In the genomic region with DNA sequence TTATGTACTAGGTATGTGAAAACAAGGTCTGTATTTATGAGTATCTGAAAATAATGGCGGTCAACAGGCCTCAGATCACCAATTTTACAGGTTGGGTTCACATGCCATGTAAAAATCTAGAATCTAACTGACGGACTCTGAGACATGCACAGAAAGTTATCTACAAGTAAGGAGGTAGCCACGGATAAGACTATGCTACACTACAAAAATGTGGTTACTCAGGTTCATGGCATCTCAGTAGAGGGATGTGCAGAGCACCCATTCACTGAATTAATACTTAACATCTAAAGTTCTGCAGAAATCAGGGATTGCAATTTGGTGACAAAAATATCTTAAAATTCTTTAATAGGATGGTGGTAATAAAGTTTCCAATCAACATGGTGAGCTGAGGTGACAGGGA, we compare ENCODE assay signal across 26 cellular contexts.
DNase-seq lines count a peak whose midpoint lies in the region; ATAC-seq and TF ChIP-seq lines count a peak whose summit lies in the region.
"Had no signal": no experiment of that assay in that cellular context is flagged by ENCODE, and none has a peak within 500 bp of the region (broad histone marks: within the 10 kb centered on the region; RNA-seq: fewer than 3 reads in every experiment).

No MANE protein-coding gene starts in this region.

- RAD21 ChIA-PET in HCT116 (lab: Charles Lee; ENCODE audit: low non-redundant PET in 1 of 2, low total read pairs in 2 of 2, uncharacterized antibody in 2 of 2, unreplicated experiment in 2 of 2): no interaction called here

- H3K27me3 ChIP-seq in HCT116 (ENCODE audit: insufficient read depth, low read length): no peaks in the 10 kb centered on the region
- no peaks in the 10 kb centered on the region for H3K27me3 ChIP-seq in adipocyte (replicated peaks; ENCODE audit: control insufficient read depth, insufficient read depth, low read length)
- no peaks in the 10 kb centered on the region for H3K27me3 ChIP-seq in skeletal muscle satellite cell (ENCODE audit: control insufficient read depth, insufficient read depth, low read length)
- H3K27me3 ChIP-seq in naive thymus-derived CD4-positive, alpha-beta T cell (ENCODE audit: control insufficient read depth in 2 of 2, insufficient read depth in 2 of 2, low read length in 2 of 2): no peaks in the 10 kb centered on the region
- H3K27me3 ChIP-seq: SJSA1 had no signal

- DNase-seq in HCT116 (ENCODE audit: low read depth, low spot score) (no peak), adipocyte (ENCODE audit: low read depth) (no peak), fibroblast of pulmonary artery (ENCODE audit: low read depth) (peak; percentile 23), T-helper 2 cell (no peak)
- no peak for DNase-seq in naive thymus-derived CD4-positive, alpha-beta T cell
- DNase-seq: activated CD4-positive, alpha-beta T cell treated with anti-CD3 and anti-CD28 coated beads, Interleukin-2, amount 50 U/mL, for 4 hours; activated naive CD8-positive, alpha-beta T cell treated with anti-CD3 and anti-CD28 coated beads, Interleukin-2, amount 50 U/mL, for 24 hours; activated T-cell treated with anti-CD3 and anti-CD28 coated beads, Interleukin-2, amount 50 U/mL, for 72 hours; C1 segment of cervical spinal cord; DMS153; effector CD8-positive, alpha-beta T cell; islet precursor cell; left ventricle myocardium superior; naive B cell; NCI-H1048; NCI-H2107; NCI-H446; NCI-H82; occipital lobe had no signal

- H3K27ac ChIP-seq in HCT116 (ENCODE audit: low read depth, low read length): no peak overlapping the region
- H3K27ac ChIP-seq in naive thymus-derived CD4-positive, alpha-beta T cell (ENCODE audit: low read depth, low read length): no peak overlapping the region
- H3K27ac ChIP-seq: epithelial cell of prostate, SJSA1 had no signal

- peaks cover 0 to 15% (median 5%) of the 10 kb centered on the region in 11 donors for H3K9me3 Mint-ChIP-seq in naive thymus-derived CD4-positive, alpha-beta T cell
- H3K9me3 Mint-ChIP-seq: activated T-cell treated with anti-CD3 and anti-CD28 coated beads, Interleukin-2, amount 50 U/mL, for 72 hours had no signal

- intact Hi-C loops in HCT116 (cut with micrococcal nuclease): no loop called here
- intact Hi-C loops in naive thymus-derived CD4-positive, alpha-beta T cell (cut with micrococcal nuclease): no loop called here

- H3K9ac ChIP-seq in HCT116 (ENCODE audit: low read length) (no peak overlapping the region), adipocyte (ENCODE audit: low read length) (peak overlapping the region; percentile 66), skeletal muscle satellite cell (ENCODE audit: low read depth, low read length) (no peak overlapping the region)

- no peaks in the 10 kb centered on the region for H3K9me2 ChIP-seq in HCT116 (ENCODE audit: insufficient read depth)

- H3K9me3 ChIP-seq in HCT116 (ENCODE audit: control insufficient read depth in 1 of 2, insufficient read depth in 1 of 2, low read depth in 1 of 2, low read length in 2 of 2) (no peaks in the 10 kb centered on the region), adipocyte (ENCODE audit: control insufficient read depth, low read length) (no peaks in the 10 kb centered on the region), skeletal muscle satellite cell (replicated peaks; ENCODE audit: low read length) (no peaks in the 10 kb centered on the region)
- H3K9me3 ChIP-seq in naive thymus-derived CD4-positive, alpha-beta T cell (ENCODE audit: control insufficient read depth in 2 of 3, low read length in 3 of 3): no peaks in the 10 kb centered on the region
- H3K9me3 ChIP-seq: SJSA1 had no signal

- no peak overlapping the region for H2AFZ ChIP-seq in HCT116 (ENCODE audit: low read depth, low read length, poor library complexity, severe bottlenecking)

- H3K4me2 ChIP-seq in HCT116 (ENCODE audit: low read length): peak overlapping the region; percentile 42; the same call in 1 of the 2 replicates
- H3K4me2 ChIP-seq in skeletal muscle satellite cell (ENCODE audit: low read length): peak overlapping the region; percentile 10

- no peak for TF ChIP-seq RAD21 in HCT116 (IDR thresholded peaks at IDR 0.05; ENCODE audit: low read depth)

- H4K20me1 ChIP-seq in HCT116 (ENCODE audit: insufficient read depth): no peaks in the 10 kb centered on the region

- peaks cover 52% of the 10 kb centered on the region for H3K79me2 ChIP-seq in HCT116 (ENCODE audit: insufficient read depth, low read length)

- CTCF ChIA-PET in HCT116 (lab: Charles Lee): no interaction called here
- CTCF ChIA-PET in naive thymus-derived CD4-positive, alpha-beta T cell (lab: Charles Lee): no interaction called here

- no peaks in the 10 kb centered on the region for H3K4me1 Mint-ChIP-seq in naive thymus-derived CD4-positive, alpha-beta T cell
- H3K4me1 Mint-ChIP-seq: activated naive CD8-positive, alpha-beta T cell treated with anti-CD3 and anti-CD28 coated beads, Interleukin-2, amount 50 U/mL, for 24 hours; naive B cell; stimulated activated effector memory CD8-positive, alpha-beta T cell treated with anti-CD3 and anti-CD28 coated beads, Interleukin-12 subunit alpha, Interleukin-12 subunit beta, amount 100 ng/mL, for 72 hours had no signal

- POLR2A ChIA-PET in HCT116 (lab: Charles Lee): no interaction called here
- POLR2A ChIA-PET in naive thymus-derived CD4-positive, alpha-beta T cell (lab: Charles Lee): no interaction called here

- no peak for TF ChIP-seq POLR2A in HCT116 (IDR thresholded peaks at IDR 0.05; ENCODE audit: borderline replicate concordance, extremely low read depth, insufficient read depth, insufficient read length)

- 0 out of 4 replicates have a peak, but pooled peaks cover 0 to 9% of the 10 kb centered on the region in 2 experiments for H3K36me3 ChIP-seq in HCT116 (ENCODE audit: control insufficient read depth in 1 of 2, insufficient read depth in 2 of 2, low read length in 2 of 2)
- H3K36me3 ChIP-seq in adipocyte (ENCODE audit: control insufficient read depth, insufficient read depth, low read length, severe bottlenecking): no peaks in the 10 kb centered on the region
- H3K36me3 ChIP-seq in skeletal muscle satellite cell (ENCODE audit: insufficient read depth, low read length): peaks cover 17% of the 10 kb centered on the region
- no peaks in the 10 kb centered on the region for H3K36me3 ChIP-seq in naive thymus-derived CD4-positive, alpha-beta T cell (ENCODE audit: control insufficient read depth in 2 of 3, insufficient read depth in 3 of 3, low read length in 3 of 3)
- H3K36me3 ChIP-seq: SJSA1 had no signal

- H3K4me1 ChIP-seq in HCT116 (ENCODE audit: control insufficient read depth in 1 of 2, insufficient read depth in 2 of 2, low read length in 2 of 2) (peaks cover 6 to 17% of the 10 kb centered on the region in 2 experiments; a peak in 3 of 4 replicates), adipocyte (ENCODE audit: control insufficient read depth, insufficient read depth, low read length) (peaks cover 43% of the 10 kb centered on the region), skeletal muscle satellite cell (ENCODE audit: control insufficient read depth, insufficient read depth, low read length) (peaks cover 71% of the 10 kb centered on the region)
- no peaks in the 10 kb centered on the region for H3K4me1 ChIP-seq in naive thymus-derived CD4-positive, alpha-beta T cell (ENCODE audit: control insufficient read depth in 2 of 2, insufficient read depth in 2 of 2, low read length in 2 of 2)

- no peak overlapping the region for H3K4me3 ChIP-seq in HCT116 (replicated peaks in 1 of 2; ENCODE audit: low read depth in 1 of 2, low read length in 2 of 2)
- H3K4me3 ChIP-seq in adipocyte (ENCODE audit: low read length): peak overlapping the region; percentile 38
- no peak overlapping the region for H3K4me3 ChIP-seq in fibroblast of pulmonary artery (replicated peaks; ENCODE audit: low read depth, low read length)
- no peak overlapping the region for H3K4me3 ChIP-seq in skeletal muscle satellite cell (ENCODE audit: low read length)
- no peak overlapping the region for H3K4me3 ChIP-seq in naive thymus-derived CD4-positive, alpha-beta T cell (ENCODE audit: low read length)
- H3K4me3 ChIP-seq: SJSA1 had no signal

- H3K36me3 Mint-ChIP-seq in naive thymus-derived CD4-positive, alpha-beta T cell: no peaks in the 10 kb centered on the region
- H3K36me3 Mint-ChIP-seq: naive B cell; stimulated activated effector memory CD8-positive, alpha-beta T cell treated with anti-CD3 and anti-CD28 coated beads, Interleukin-12 subunit alpha, Interleukin-12 subunit beta, amount 100 ng/mL, for 72 hours had no signal

- BruUV-seq in HCT116 (replicated peaks; lab: Mats Ljungman, UMichigan): no TSS peak

- no peak overlapping the region for H3K4me3 Mint-ChIP-seq in naive thymus-derived CD4-positive, alpha-beta T cell
- H3K4me3 Mint-ChIP-seq: activated naive CD8-positive, alpha-beta T cell treated with anti-CD3 and anti-CD28 coated beads, Interleukin-2, amount 50 U/mL, for 24 hours; activated T-cell treated with anti-CD3 and anti-CD28 coated beads, Interleukin-2, amount 50 U/mL, for 72 hours; stimulated activated effector memory CD8-positive, alpha-beta T cell treated with anti-CD3 and anti-CD28 coated beads, Interleukin-12 subunit alpha, Interleukin-12 subunit beta, amount 100 ng/mL, for 72 hours; type B pancreatic cell had no signal

- peaks cover 0 to 25% (median 13%) of the 10 kb centered on the region in 5 donors for H3K27me3 Mint-ChIP-seq in naive thymus-derived CD4-positive, alpha-beta T cell
- H3K27me3 Mint-ChIP-seq: activated naive CD8-positive, alpha-beta T cell treated with anti-CD3 and anti-CD28 coated beads, Interleukin-2, amount 50 U/mL, for 24 hours; type B pancreatic cell had no signal

- H3K27ac Mint-ChIP-seq in naive thymus-derived CD4-positive, alpha-beta T cell: no peak overlapping the region
- H3K27ac Mint-ChIP-seq: activated naive CD8-positive, alpha-beta T cell treated with anti-CD3 and anti-CD28 coated beads, Interleukin-2, amount 50 U/mL, for 24 hours; activated T-cell treated with anti-CD3 and anti-CD28 coated beads, Interleukin-2, amount 50 U/mL, for 72 hours; naive B cell; stimulated activated effector memory CD8-positive, alpha-beta T cell treated with anti-CD3 and anti-CD28 coated beads, Interleukin-12 subunit alpha, Interleukin-12 subunit beta, amount 100 ng/mL, for 72 hours had no signal

- TF ChIP-seq CTCF in HCT116 (IDR thresholded peaks at IDR 0.05 in 2 of 3, conservative IDR thresholded peaks at IDR 0.05 in 1 of 3; ENCODE audit: borderline replicate concordance in 1 of 3, insufficient read depth in 1 of 3, low read depth in 2 of 3, low read length in 2 of 3) (no peak), fibroblast of pulmonary artery (IDR thresholded peaks at IDR 0.05; ENCODE audit: low read length, missing control alignments) (no peak)

- ATAC-seq in HCT116 (no peak), GM18517 (IDR thresholded peaks at IDR 0.05; ENCODE audit: unreplicated experiment) (no peak)
- ATAC-seq in naive thymus-derived CD4-positive, alpha-beta T cell: no peak
- ATAC-seq: activated CD4-positive, CD25-positive, alpha-beta regulatory T cell treated with anti-CD3 and anti-CD28 coated beads, Interleukin-2, amount 50 U/mL, for 24 hours; activated naive CD8-positive, alpha-beta T cell treated with anti-CD3 and anti-CD28 coated beads, Interleukin-2, amount 50 U/mL, for 24 hours; activated T-cell treated with anti-CD3 and anti-CD28 coated beads, Interleukin-2, amount 50 U/mL, for 72 hours; left ventricle myocardium superior; stimulated activated effector memory CD8-positive, alpha-beta T cell treated with anti-CD3 and anti-CD28 coated beads, Interleukin-12 subunit alpha, Interleukin-12 subunit beta, amount 100 ng/mL, for 72 hours had no signal
